Comparison of ENCODE assay signal across 15 cellular contexts in genomic region chr5:78287169-78287568, GRCh38.
"Had no signal": no experiment of that assay in that cellular context is flagged by ENCODE, and none has a peak within 500 bp of the region (broad histone marks: within the 10 kb centered on the region; RNA-seq: fewer than 3 reads in every experiment).

No MANE protein-coding gene starts in this region.

- H3K27me3 ChIP-seq: left lung, neutrophil, right atrium auricular region, suprapubic skin had no signal

- H3K4me3 Mint-ChIP-seq: activated T-helper 17 cell treated with anti-CD3 and anti-CD28 coated beads, Interleukin-2, amount 50 U/mL, for 72 hours; naive thymus-derived CD8-positive, alpha-beta T cell; T-cell had no signal

- H3K27me3 Mint-ChIP-seq: activated T-helper 17 cell treated with anti-CD3 and anti-CD28 coated beads, Interleukin-2, amount 50 U/mL, for 72 hours; effector memory CD8-positive, alpha-beta T cell; naive thymus-derived CD8-positive, alpha-beta T cell; T-cell had no signal

- H3K27ac Mint-ChIP-seq: activated T-helper 17 cell treated with anti-CD3 and anti-CD28 coated beads, Interleukin-2, amount 50 U/mL, for 72 hours; effector memory CD8-positive, alpha-beta T cell; naive thymus-derived CD8-positive, alpha-beta T cell; T-cell had no signal

- H3K36me3 ChIP-seq: left lung, neutrophil, right atrium auricular region, suprapubic skin had no signal

- H3K4me3 ChIP-seq: left lung, mucosa of descending colon, right atrium auricular region, suprapubic skin had no signal

- ATAC-seq: activated CD4-positive, CD25-positive, alpha-beta regulatory T cell treated with anti-CD3 and anti-CD28 coated beads, Interleukin-2, amount 50 U/mL, for 24 hours; activated T-helper 17 cell treated with anti-CD3 and anti-CD28 coated beads, Interleukin-2, amount 50 U/mL, for 72 hours; effector memory CD8-positive, alpha-beta T cell; mucosa of descending colon; naive thymus-derived CD8-positive, alpha-beta T cell; stimulated activated naive CD8-positive, alpha-beta T cell treated with anti-CD3 and anti-CD28 coated beads, Interleukin-15, Interleukin-2, amounts not matched to agents 100 U/mL and 50 U/mL, for 24 hours; T-cell had no signal

- H3K4me1 ChIP-seq: right atrium auricular region had no signal

- H3K9me3 ChIP-seq: left lung, mucosa of descending colon, neutrophil, right atrium auricular region, suprapubic skin had no signal

- H3K27ac ChIP-seq: left lung, neutrophil, right atrium auricular region, suprapubic skin had no signal

- DNase-seq: activated naive CD4-positive, alpha-beta T cell treated with Interleukin-2 at 50 U/mL for 16 hours; aorta; effector memory CD8-positive, alpha-beta T cell; erythroblast; left lung; mucosa of descending colon; naive thymus-derived CD8-positive, alpha-beta T cell; stimulated activated naive CD8-positive, alpha-beta T cell treated with anti-CD3 and anti-CD28 coated beads, Interleukin-15, Interleukin-2, amounts not matched to agents 100 U/mL and 50 U/mL, for 24 hours; T-cell; T1000 had no signal
